Comparison of ENCODE assay signal across 9 cellular contexts in genomic region chr3:44355634-44356033, GRCh38. TPM values are rescaled to one million over a fixed set of nuclear protein-coding genes. Genes with fewer than 3 reads are reported as not detected.
A peak's percentile ranks its signal among the peaks of the same experiment; 100 is the strongest.
DNase-seq lines count a peak whose midpoint lies in the region; ATAC-seq, FAIRE-seq and TF ChIP-seq lines count a peak whose summit lies in the region.
"Had no signal": no experiment of that assay in that cellular context is flagged by ENCODE, and none has a peak within 500 bp of the region (broad histone marks: within the 10 kb centered on the region; RNA-seq: fewer than 3 reads in every experiment).

No MANE protein-coding gene starts in this region.

- intact Hi-C loops in HepG2 (cut with micrococcal nuclease; ENCODE audit: unreplicated experiment) (no loop called here), Caco-2 (cut with micrococcal nuclease; ENCODE audit: unreplicated experiment) (no loop called here)

- H3K4me3 Mint-ChIP-seq in Caco-2 (ENCODE audit: unreplicated experiment), result no peak overlapping the region
- H3K4me3 Mint-ChIP-seq: activated CD4-positive, alpha-beta memory T cell treated with anti-CD3 and anti-CD28 coated beads for 36 hours had no signal

- in situ Hi-C loops in HepG2 (cut with HindIII; ENCODE audit: extremely low pct_ligation_motif_present, low pct_unique_long_range_greater_than_20kb), result no loop called here

- H4K20me1 ChIP-seq in HepG2 (ENCODE audit: insufficient read depth, low read length), result no peaks in the 10 kb centered on the region
- H4K20me1 ChIP-seq in Karpas-422 (ENCODE audit: insufficient read depth, low read depth, low read length), result no peaks in the 10 kb centered on the region

- no peak for TF ChIP-seq CTCF in AG09309 (IDR thresholded peaks at IDR 0.05; ENCODE audit: control insufficient read depth, insufficient read depth, low read depth, low read length, missing control alignments)
- no peak for TF ChIP-seq CTCF in HepG2 (CRISPR knock-in tag; IDR thresholded peaks at IDR 0.05)
- TF ChIP-seq CTCF in Caco-2 (IDR thresholded peaks at IDR 0.05; ENCODE audit: insufficient read depth in 1 of 2, low read depth in 1 of 2, low read length in 1 of 2, severe bottlenecking in 1 of 2, unreplicated experiment in 1 of 2), result no peak

- H3K9ac ChIP-seq in HepG2 (ENCODE audit: insufficient read depth, low read depth, low read length) (no peak overlapping the region), Karpas-422 (ENCODE audit: low read length) (no peak overlapping the region)

- H3K9me3 ChIP-seq in HepG2 (ENCODE audit: low read length) (no peaks in the 10 kb centered on the region), Caco-2 (peaks cover 7% of the 10 kb centered on the region; the same call in 1 of the 2 replicates), Karpas-422 (ENCODE audit: low read length) (no peaks in the 10 kb centered on the region; the same call in 1 of the 2 replicates)

- no peak overlapping the region for H3K4me3 ChIP-seq in AG09309 (ENCODE audit: control insufficient read depth, low read depth, low read length)
- no peak overlapping the region for H3K4me3 ChIP-seq in HepG2 (replicated peaks in 1 of 3; ENCODE audit: insufficient read depth in 1 of 3, low read depth in 2 of 3, low read length in 3 of 3)
- no peak overlapping the region for H3K4me3 ChIP-seq in Caco-2 (ENCODE audit: low read depth, low read length)
- H3K4me3 ChIP-seq in Karpas-422 (ENCODE audit: low read length), result no peak overlapping the region

- H3K4me1 ChIP-seq in HepG2 (ENCODE audit: insufficient read depth, low read length) (peaks cover 77% of the 10 kb centered on the region), Caco-2 (peaks cover 26% of the 10 kb centered on the region), Karpas-422 (ENCODE audit: low read length) (peaks cover 5% of the 10 kb centered on the region)

- H3K4me2 ChIP-seq in HepG2 (ENCODE audit: low read depth, low read length) (no peak overlapping the region), Karpas-422 (ENCODE audit: low read depth, low read length, poor library complexity, severe bottlenecking) (no peak overlapping the region)

- TF ChIP-seq EP300 in HepG2 (IDR thresholded peaks at IDR 0.05; ENCODE audit: low read depth in 2 of 2, low read length in 2 of 2), result no peak
- TF ChIP-seq EP300 in HepG2 (CRISPR knock-in tag; IDR thresholded peaks at IDR 0.05; ENCODE audit: borderline replicate concordance), result no peak

- no peak for TF ChIP-seq RAD21 in HepG2 (CRISPR knock-in tag; IDR thresholded peaks at IDR 0.05)

- H2AFZ ChIP-seq in HepG2 (ENCODE audit: low read length) (no peak overlapping the region), Karpas-422 (ENCODE audit: low read length) (no peak overlapping the region)

- TF ChIP-seq POLR2A in HepG2 (IDR thresholded peaks at IDR 0.05; ENCODE audit: insufficient read depth in 1 of 2, low read depth in 2 of 2, low read length in 2 of 2), result no peak

- ATAC-seq in HepG2 (no peak), GM21360 (IDR thresholded peaks at IDR 0.05; ENCODE audit: unreplicated experiment) (no peak), GM21786 (IDR thresholded peaks at IDR 0.05; ENCODE audit: unreplicated experiment) (no peak)

- DNase-seq in AG09309 (ENCODE audit: low read depth), result peak; percentile 71
- peak; percentile 79 for DNase-seq in M059J (ENCODE audit: low read depth)
- DNase-seq in astrocyte of the hippocampus (ENCODE audit: low read depth, low spot score), result peak; percentile 79
- DNase-seq in HepG2 (ENCODE audit: low spot score), result peak; percentile 9
- no peak for DNase-seq in Caco-2
- DNase-seq in Karpas-422, result no peak
- DNase-seq: activated CD4-positive, alpha-beta memory T cell treated with anti-CD3 and anti-CD28 coated beads for 36 hours had no signal

- 70% methylated on average over 2 of the region's 2 CpGs for WGBS in HepG2 (ENCODE audit: low lambda C conversion rate)

- no peaks in the 10 kb centered on the region for H3K9me2 ChIP-seq in Karpas-422 (replicated peaks; ENCODE audit: insufficient read depth, low read length)

- H3K79me2 ChIP-seq in HepG2 (ENCODE audit: insufficient read depth, low read length), result peaks cover under 1% of the 10 kb centered on the region
- H3K79me2 ChIP-seq in Karpas-422 (ENCODE audit: low read length), result peaks cover 19% of the 10 kb centered on the region

- H3K27me3 Mint-ChIP-seq in Caco-2 (ENCODE audit: insufficient read depth, unreplicated experiment), result no peaks in the 10 kb centered on the region
- H3K27me3 Mint-ChIP-seq: activated CD4-positive, alpha-beta memory T cell treated with anti-CD3 and anti-CD28 coated beads for 36 hours had no signal

- H3K27me3 ChIP-seq in HepG2 (ENCODE audit: control insufficient read depth in 1 of 2, insufficient read depth in 2 of 2, low read length in 2 of 2), result no peaks in the 10 kb centered on the region
- no peaks in the 10 kb centered on the region for H3K27me3 ChIP-seq in Caco-2 (replicated peaks; ENCODE audit: control insufficient read depth, insufficient read depth, low read length)
- no peaks in the 10 kb centered on the region for H3K27me3 ChIP-seq in Karpas-422 (ENCODE audit: low read length)

- POLR2A ChIA-PET in HepG2 (lab: Yijun Ruan, JAX), result interaction anchor here (2.0 kb wide), 1 partner anchor 18 kb away, joined by 9 read pairs; the partner anchor contains the start of gene TCAIM
- POLR2A ChIA-PET in Caco-2 (lab: Charles Lee), result no interaction called here

- CTCF ChIA-PET in HepG2 (lab: Yijun Ruan, JAX; ENCODE audit: low intra/inter-chr PET ratio, low total read pairs) (no interaction called here), Caco-2 (lab: Charles Lee) (no interaction called here)

- no peaks in the 10 kb centered on the region; a peak in 1 of 5 replicates for H3K36me3 ChIP-seq in HepG2 (replicated peaks in 1 of 2; ENCODE audit: control insufficient read depth in 1 of 2, insufficient read depth in 2 of 2, low read length in 2 of 2)
- H3K36me3 ChIP-seq in Caco-2 (ENCODE audit: control insufficient read depth, insufficient read depth, low read length), result no peaks in the 10 kb centered on the region
- H3K36me3 ChIP-seq in Karpas-422 (ENCODE audit: insufficient read depth, low read length), result no peaks in the 10 kb centered on the region; the same call in 1 of the 2 replicates

- no peak for FAIRE-seq in HepG2 (lab: Jason Lieb, UNC)

- H3K9me3 Mint-ChIP-seq in Caco-2 (ENCODE audit: unreplicated experiment), result no peaks in the 10 kb centered on the region
- H3K9me3 Mint-ChIP-seq: activated CD4-positive, alpha-beta memory T cell treated with anti-CD3 and anti-CD28 coated beads for 36 hours had no signal

- H3K27ac ChIP-seq in HepG2 (ENCODE audit: extremely low read length, insufficient read depth, low read length) (no peak overlapping the region), Karpas-422 (ENCODE audit: low read length) (no peak overlapping the region)

- no peak overlapping the region for H3K27ac Mint-ChIP-seq in Caco-2 (ENCODE audit: unreplicated experiment)
- H3K27ac Mint-ChIP-seq: activated CD4-positive, alpha-beta memory T cell treated with anti-CD3 and anti-CD28 coated beads for 36 hours had no signal

- H3K4me1 Mint-ChIP-seq in Caco-2 (ENCODE audit: low read depth, unreplicated experiment), result peaks cover 29% of the 10 kb centered on the region

- peaks cover 5% of the 10 kb centered on the region for H3K36me3 Mint-ChIP-seq in Caco-2 (ENCODE audit: insufficient read depth, unreplicated experiment)

- BruUV-seq in HepG2 (replicated peaks; lab: Mats Ljungman, UMichigan) (no TSS peak), Caco-2 (replicated peaks; lab: Mats Ljungman, UMichigan) (no TSS peak)

TF ChIP-seq in HepG2, 621 proteins besides CTCF, POLR2A, EP300 and RAD21:
- TF ChIP-seq ARHGAP35 (CRISPR knock-in tag; IDR thresholded peaks at IDR 0.05; ENCODE audit: borderline replicate concordance), result no peak
- TF ChIP-seq KLF9 (CRISPR knock-in tag; IDR thresholded peaks at IDR 0.05; ENCODE audit: low read depth), result no peak
- TF ChIP-seq ZNF773 (CRISPR knock-in tag; IDR thresholded peaks at IDR 0.05; ENCODE audit: borderline replicate concordance), result no peak

RNA-seq across cellular contexts. Expression of gene TCAIM, which starts 17.1 kb away (rescaled TPM):
- total RNA-seq in M059J (2014; rRNA removed; shearing (Covaris generic)), result 19.5 and 30.4 TPM in 2 replicates
- total RNA-seq in HepG2 (2016; rRNA removed; fragmentation: Illumina TruSeq; extraction: Trizol) (16.9 and 21.1 TPM in 2 replicates), Caco-2 (2022) (14.7 and 15.0 TPM in 2 replicates)
- total RNA-seq in HepG2 (2016; cell fraction: cytosol; rRNA removed; fragmentation: Illumina TruSeq; extraction: Trizol; ENCODE audit: low read depth), result 6.7 and 7.8 TPM in 2 replicates
- total RNA-seq in HepG2 (2016; cell fraction: insoluble cytoplasmic fraction; rRNA removed; fragmentation: Illumina TruSeq; extraction: Trizol), result 17.8 and 21.2 TPM in 2 replicates
- 20.0 and 22.2 TPM in 2 replicates for total RNA-seq in HepG2 (2016; cell fraction: membrane; rRNA removed; fragmentation: Illumina TruSeq; extraction: Trizol)
- 15.7 and 17.9 TPM in 2 replicates for total RNA-seq in HepG2 (2016; cell fraction: nucleus; rRNA removed; fragmentation: Illumina TruSeq; extraction: Trizol)
- 19.0 and 22.6 TPM in 2 replicates for polyA plus RNA-seq in HepG2 (2011; rRNA removed)
- polyA plus RNA-seq in HepG2 (2011; cell fraction: cytosol; rRNA removed), result 11.0 and 16.5 TPM in 2 replicates
- 6.5 and 9.8 TPM in 2 replicates for polyA plus RNA-seq in HepG2 (2011; cell fraction: nucleus; rRNA removed)
- 15.7 and 18.9 TPM in 2 replicates for polyA plus RNA-seq in HepG2 (2012)
- polyA plus RNA-seq in HepG2 (2016; cell fraction: cytosol; fragmentation: Illumina TruSeq; extraction: Trizol; ENCODE audit: low read depth), result 4.5 and 5.9 TPM in 2 replicates
- 22.1 and 23.4 TPM in 2 replicates for polyA plus RNA-seq in HepG2 (2016; cell fraction: insoluble cytoplasmic fraction; fragmentation: Illumina TruSeq; extraction: Trizol; ENCODE audit: low read depth)
- 15.2 and 16.2 TPM in 2 replicates for polyA plus RNA-seq in HepG2 (2016; cell fraction: membrane; fragmentation: Illumina TruSeq; extraction: Trizol; ENCODE audit: low read depth)
- 16.2 and 16.8 TPM in 2 replicates for polyA plus RNA-seq in HepG2 (2016; cell fraction: nucleus; fragmentation: Illumina TruSeq; extraction: Trizol; ENCODE audit: insufficient read depth, low read depth)
- polyA minus RNA-seq in HepG2 (2011; rRNA and poly(A)+ RNA removed; ENCODE audit: low replicate concordance), result 14.6 and 18.4 TPM in 2 replicates
- polyA minus RNA-seq in HepG2 (2011; cell fraction: cytosol; rRNA and poly(A)+ RNA removed), result 13.4 and 14.5 TPM in 2 replicates
- polyA minus RNA-seq in HepG2 (2011; cell fraction: nucleus; rRNA and poly(A)+ RNA removed), result 38.5 and 44.3 TPM in 2 replicates
- total RNA-seq in Karpas-422 (2014; rRNA removed; shearing (Covaris generic); ENCODE audit: low replicate concordance), result 8.5 and 42.5 TPM in 2 replicates

Comparison
In these comparisons a context has a peak if more than half of its experiments do, and no peak if none do; other contexts are left out.
1. DNase-seq: peak in AG09309 (single experiment), M059J (single experiment), astrocyte of the hippocampus (single experiment) and HepG2 (single experiment); none in Caco-2 (0 of 2) and Karpas-422 (single experiment).